In the genomic region with DNA sequence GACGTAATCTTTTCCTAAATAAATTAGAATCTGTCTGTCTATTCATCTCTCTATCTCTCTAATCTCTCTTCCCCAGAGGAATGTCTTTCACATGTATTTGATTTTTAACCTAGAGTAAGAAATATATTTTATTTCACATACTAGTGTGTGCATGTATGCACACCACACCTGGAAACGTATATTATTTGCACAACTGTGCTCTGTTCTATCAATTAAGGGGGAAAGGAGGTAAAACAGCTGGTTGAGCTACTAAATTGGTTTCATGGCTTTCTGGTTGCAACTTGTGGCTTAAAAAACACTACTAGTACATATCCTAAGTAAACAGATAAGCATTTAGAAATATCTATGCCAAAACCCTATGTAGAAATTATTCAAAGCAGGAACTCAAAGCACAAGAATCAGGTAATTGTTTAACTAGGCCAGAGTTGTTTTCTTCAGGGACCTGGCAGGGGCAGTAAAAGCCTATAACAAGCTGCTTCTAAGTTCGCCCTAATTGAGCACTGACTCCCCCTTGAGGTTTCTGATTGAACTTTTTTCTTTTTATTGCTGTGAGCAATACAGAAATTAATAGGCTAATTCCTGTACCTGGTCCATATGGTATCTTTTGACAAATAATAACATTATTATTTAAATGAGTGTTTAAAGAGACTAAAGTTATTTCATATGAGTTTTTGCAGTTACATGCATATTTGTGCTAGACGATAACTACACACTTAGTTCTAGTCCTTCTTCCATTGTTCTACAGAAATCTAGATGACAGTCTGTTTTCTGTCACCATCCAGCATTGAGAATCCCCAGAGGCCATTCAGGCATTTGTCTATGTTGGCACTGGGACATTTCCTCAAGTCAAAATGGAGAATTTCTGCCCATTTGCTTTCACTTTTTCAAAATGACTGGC, we compare ENCODE assay signal across 8 cellular contexts.
DNase-seq lines count a peak whose midpoint lies in the region; ATAC-seq, FAIRE-seq and TF ChIP-seq lines count a peak whose summit lies in the region.

No MANE protein-coding gene starts in this region.

- H3K4me1 Mint-ChIP-seq in naive thymus-derived CD8-positive, alpha-beta T cell, result no peaks in the 10 kb centered on the region

- peak; percentile 27 for DNase-seq in GM10266 (ENCODE audit: extremely low spot score)
- DNase-seq in HTR-8/SVneo (ENCODE audit: insufficient read length, low spot score), result peak; percentile 51
- DNase-seq in NOMO-1 (lab: John Stamatoyannopoulos, UW; ENCODE audit: unreplicated experiment in 2 of 2), result peak; percentile 43 to 66
- no peak for DNase-seq in dorsolateral prefrontal cortex
- DNase-seq in naive thymus-derived CD8-positive, alpha-beta T cell, result peak in 4 of 10 donors; percentile 9 to 39 (median 26)
- DNase-seq in ureter (ENCODE audit: low spot score), result no peak
- DNase-seq in substantia nigra (lab: John Stamatoyannopoulos, UW), result no peak

- H3K27me3 ChIP-seq in dorsolateral prefrontal cortex, result no peaks in the 10 kb centered on the region

- FAIRE-seq in HTR-8/SVneo (lab: Jason Lieb, UNC), result no peak

- ATAC-seq in GM21723 (IDR thresholded peaks at IDR 0.05; ENCODE audit: unreplicated experiment), result peak; percentile 96
- ATAC-seq in naive thymus-derived CD8-positive, alpha-beta T cell, result peak; percentile 53 to 60

- no peak overlapping the region for H3K27ac Mint-ChIP-seq in naive thymus-derived CD8-positive, alpha-beta T cell

- POLR2A ChIA-PET in naive thymus-derived CD8-positive, alpha-beta T cell (lab: Charles Lee), result no interaction called here

- H3K27ac ChIP-seq in dorsolateral prefrontal cortex, result no peak overlapping the region
- H3K27ac ChIP-seq in substantia nigra (ENCODE audit: low read depth, low read length, poor library complexity, severe bottlenecking), result no peak overlapping the region

- H3K4me3 Mint-ChIP-seq in naive thymus-derived CD8-positive, alpha-beta T cell, result no peak overlapping the region

- intact Hi-C loops in dorsolateral prefrontal cortex (cut with DNase I), result no loop called here

- TF ChIP-seq CTCF in GM10266 (IDR thresholded peaks at IDR 0.05; ENCODE audit: control insufficient read depth, insufficient read depth, low read depth, missing control alignments) (peak; percentile 42), dorsolateral prefrontal cortex (IDR thresholded peaks at IDR 0.05 in 54 of 56, conservative IDR thresholded peaks at IDR 0.05 in 2 of 56; ENCODE audit: low read depth in 1 of 56, partially characterized antibody in 56 of 56) (peak; percentile 36 to 69 (median 54))

- H3K9me3 Mint-ChIP-seq in naive thymus-derived CD8-positive, alpha-beta T cell, result no peaks in the 10 kb centered on the region

- peaks cover 3 to 14% (median 7%) of the 10 kb centered on the region in 5 donors for H3K27me3 Mint-ChIP-seq in naive thymus-derived CD8-positive, alpha-beta T cell

- H3K36me3 Mint-ChIP-seq in naive thymus-derived CD8-positive, alpha-beta T cell, result no peaks in the 10 kb centered on the region

- no peak overlapping the region for H3K4me3 ChIP-seq in dorsolateral prefrontal cortex

Comparison
In these comparisons a context has a peak if more than half of its experiments do, and no peak if none do; other contexts are left out.
1. DNase-seq: peak in GM10266 (single experiment), HTR-8/SVneo (single experiment) and NOMO-1 (2 of 2); none in dorsolateral prefrontal cortex (0 of 10), ureter (single experiment) and substantia nigra (0 of 49).